ENCODE assay signal across 8 cellular contexts in the genomic region with DNA sequence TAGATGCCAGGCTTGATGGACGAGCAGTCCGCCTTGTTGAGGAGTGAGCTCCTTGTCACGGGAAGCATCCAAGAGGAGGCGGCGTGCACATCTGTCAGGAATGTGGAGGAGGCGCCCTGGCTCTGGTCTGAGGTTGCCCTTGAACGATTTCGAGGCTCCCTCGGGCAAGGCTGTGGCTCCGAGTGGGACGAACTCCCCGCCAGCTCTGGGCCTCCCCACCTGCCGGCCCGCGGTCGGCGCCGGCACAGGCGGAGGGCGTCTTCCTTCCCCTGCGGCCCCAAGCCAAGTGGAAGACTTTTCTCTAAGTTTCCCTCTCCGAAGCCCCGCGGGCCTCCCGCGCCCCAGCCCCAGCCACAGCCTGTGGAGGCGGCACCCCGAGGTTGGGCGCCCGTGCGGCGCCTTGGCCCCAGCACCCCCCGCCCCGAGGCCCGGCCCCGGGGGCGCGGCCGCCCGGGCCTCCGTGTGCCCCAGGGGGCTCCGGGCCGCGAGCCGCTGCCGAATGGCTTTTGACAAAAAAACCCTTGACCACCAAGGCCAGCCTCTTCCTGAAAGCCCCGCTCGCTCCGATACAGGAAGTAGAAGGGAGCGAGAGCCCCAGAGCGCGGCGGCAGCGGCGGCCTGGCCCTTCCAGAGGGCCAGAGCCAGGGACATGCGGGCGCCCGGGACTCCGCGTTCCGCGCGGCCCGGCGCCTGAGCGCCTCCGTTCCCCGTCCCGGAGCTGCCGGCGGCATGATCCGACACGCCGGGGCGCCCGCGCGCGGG. TPM values are rescaled to one million over a fixed set of nuclear protein-coding genes. Genes with fewer than 3 reads are reported as not detected.
DNase-seq lines count a peak whose midpoint lies in the region; ATAC-seq and TF ChIP-seq lines count a peak whose summit lies in the region.

A gene with protein sequence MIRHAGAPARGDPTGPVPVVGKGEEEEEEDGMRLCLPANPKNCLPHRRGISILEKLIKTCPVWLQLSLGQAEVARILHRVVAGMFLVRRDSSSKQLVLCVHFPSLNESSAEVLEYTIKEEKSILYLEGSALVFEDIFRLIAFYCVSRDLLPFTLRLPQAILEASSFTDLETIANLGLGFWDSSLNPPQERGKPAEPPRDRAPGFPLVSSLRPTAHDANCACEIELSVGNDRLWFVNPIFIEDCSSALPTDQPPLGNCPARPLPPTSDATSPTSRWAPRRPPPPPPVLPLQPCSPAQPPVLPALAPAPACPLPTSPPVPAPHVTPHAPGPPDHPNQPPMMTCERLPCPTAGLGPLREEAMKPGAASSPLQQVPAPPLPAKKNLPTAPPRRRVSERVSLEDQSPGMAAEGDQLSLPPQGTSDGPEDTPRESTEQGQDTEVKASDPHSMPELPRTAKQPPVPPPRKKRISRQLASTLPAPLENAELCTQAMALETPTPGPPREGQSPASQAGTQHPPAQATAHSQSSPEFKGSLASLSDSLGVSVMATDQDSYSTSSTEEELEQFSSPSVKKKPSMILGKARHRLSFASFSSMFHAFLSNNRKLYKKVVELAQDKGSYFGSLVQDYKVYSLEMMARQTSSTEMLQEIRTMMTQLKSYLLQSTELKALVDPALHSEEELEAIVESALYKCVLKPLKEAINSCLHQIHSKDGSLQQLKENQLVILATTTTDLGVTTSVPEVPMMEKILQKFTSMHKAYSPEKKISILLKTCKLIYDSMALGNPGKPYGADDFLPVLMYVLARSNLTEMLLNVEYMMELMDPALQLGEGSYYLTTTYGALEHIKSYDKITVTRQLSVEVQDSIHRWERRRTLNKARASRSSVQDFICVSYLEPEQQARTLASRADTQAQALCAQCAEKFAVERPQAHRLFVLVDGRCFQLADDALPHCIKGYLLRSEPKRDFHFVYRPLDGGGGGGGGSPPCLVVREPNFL (plus strand): TSS at position 578 of the 762 bp plus-strand sequence. CDS start 152 bp downstream, at position 730.

- H4K5ac ChIP-seq in H9 (ENCODE audit: insufficient read length, low read depth, low read length) = no peak within 1 kb of the TSS

- H3K27me3 Mint-ChIP-seq in H9 (ENCODE audit: low read depth) = peaks cover 53% of the 10 kb centered on the region
- H3K27me3 Mint-ChIP-seq in activated T-helper 17 cell treated with anti-CD3 and anti-CD28 coated beads, Interleukin-2, amount 50 U/mL, for 72 hours = no peaks in the 10 kb centered on the region

- TF ChIP-seq EP300 in neural cell (conservative IDR thresholded peaks at IDR 0.05; ENCODE audit: poor library complexity, severe bottlenecking) = no peak

- H3K79me1 ChIP-seq in H9 (ENCODE audit: insufficient read depth, low read depth, low read length, poor library complexity, severe bottlenecking) = no peaks in the 10 kb centered on the region

- intact Hi-C loops in aorta (cut with DNase I) = loop anchor here in 1 of 2 donors (5.0 kb wide), 1 partner anchor 74 kb away; no protein-coding TSS in a partner anchor

- no peaks in the 10 kb centered on the region for H3F3A ChIP-seq in neural cell (ENCODE audit: insufficient read depth, low read length, poor library complexity, severe bottlenecking)

- H2BK120ac ChIP-seq in H9 (ENCODE audit: low read depth, low read length, poor library complexity, severe bottlenecking) = no peak within 1 kb of the TSS

- H3K4me1 ChIP-seq in H9 (ENCODE audit: insufficient read depth, low read length) (no peaks in the 10 kb centered on the region), aorta (ENCODE audit: control insufficient read depth in 1 of 2, insufficient read depth in 2 of 2, low read length in 2 of 2) (no peaks in the 10 kb centered on the region)

- H3K27me3 ChIP-seq in H9 (ENCODE audit: insufficient read depth, low read length) = peaks cover 3% of the 10 kb centered on the region; the same call in 1 of the 2 replicates
- peaks cover 36% of the 10 kb centered on the region for H3K27me3 ChIP-seq in neural cell (ENCODE audit: insufficient read depth, low read depth, low read length)
- no peaks in the 10 kb centered on the region for H3K27me3 ChIP-seq in aorta (ENCODE audit: control insufficient read depth in 1 of 2, insufficient read depth in 2 of 2, low read length in 1 of 2)

- no peak within 1 kb of the TSS for H2BK12ac ChIP-seq in H9 (ENCODE audit: insufficient read length, low read depth, low read length)

- no peaks in the 10 kb centered on the region for H3K9me3 ChIP-seq in H9 (ENCODE audit: control insufficient read depth, low read depth, low read length)
- H3K9me3 ChIP-seq in neural cell (ENCODE audit: low read length) = no peaks in the 10 kb centered on the region
- H3K9me3 ChIP-seq in aorta (ENCODE audit: control insufficient read depth, low read length) = no peaks in the 10 kb centered on the region

- H4K91ac ChIP-seq in H9 (ENCODE audit: insufficient read length, low read depth, low read length) = no peak within 1 kb of the TSS

- H3K9me2 ChIP-seq in neural cell (ENCODE audit: insufficient read depth, low read length) = no peaks in the 10 kb centered on the region

- H3K4ac ChIP-seq in H9 (ENCODE audit: low read depth, low read length) = no peak within 1 kb of the TSS

- H3K23me2 ChIP-seq in H9 (ENCODE audit: insufficient read length, low read depth, low read length, poor library complexity, severe bottlenecking) = peaks cover 12% of the 10 kb centered on the region

- TF ChIP-seq RAD21 in neural cell (conservative IDR thresholded peaks at IDR 0.05) = no peak

- peak within 1 kb of the TSS; percentile 36 for H3K14ac ChIP-seq in H9 (ENCODE audit: insufficient read depth, low read length)

- no peak within 1 kb of the TSS for H3K27ac Mint-ChIP-seq in H9
- H3K27ac Mint-ChIP-seq in activated T-helper 17 cell treated with anti-CD3 and anti-CD28 coated beads, Interleukin-2, amount 50 U/mL, for 72 hours = no peak within 1 kb of the TSS

- H3K36me3 Mint-ChIP-seq in H9 (ENCODE audit: insufficient read depth in 1 of 3, low read depth in 3 of 3) = no peaks in the 10 kb centered on the region; a peak in 1 of 7 replicates
- no peaks in the 10 kb centered on the region for H3K36me3 Mint-ChIP-seq in activated T-helper 17 cell treated with anti-CD3 and anti-CD28 coated beads, Interleukin-2, amount 50 U/mL, for 72 hours (ENCODE audit: low read depth)

- H3K9ac ChIP-seq in H9 (ENCODE audit: extremely low read depth, insufficient read length, low read length) (no peak within 1 kb of the TSS), neural cell (ENCODE audit: low read length) (no peak within 1 kb of the TSS)

- no peak within 1 kb of the TSS for H2BK15ac ChIP-seq in H9 (ENCODE audit: low read depth, low read length)

- H3K23ac ChIP-seq in H9 (ENCODE audit: insufficient read length, low read depth, low read length) = no peak within 1 kb of the TSS

- H3K36me3 ChIP-seq in neural cell (ENCODE audit: insufficient read depth, low read length) (no peaks in the 10 kb centered on the region), aorta (ENCODE audit: control insufficient read depth in 1 of 2, insufficient read depth in 2 of 2, low read length in 1 of 2) (no peaks in the 10 kb centered on the region)

- peak; percentile 72 for DNase-seq in H9
- DNase-seq in NCI-H510A (lab: John Stamatoyannopoulos, UW) = peak; percentile 23
- DNase-seq in foreskin fibroblast = peak; percentile 59 to 83
- peak; percentile 81 to 89 for DNase-seq in aorta
- no peak for DNase-seq in NCI-H774 (lab: John Stamatoyannopoulos, UW)

- TF ChIP-seq POLR2A in GM10847 (IDR thresholded peaks at IDR 0.05; ENCODE audit: extremely low read depth, insufficient read length) = peak; percentile 14

- no peak within 1 kb of the TSS for H2AK5ac ChIP-seq in H9 (ENCODE audit: insufficient read length, low read length)

- peak; percentile 81 for ATAC-seq in activated T-helper 17 cell treated with anti-CD3 and anti-CD28 coated beads, Interleukin-2, amount 50 U/mL, for 72 hours (replicated peaks)
- peak; percentile 72 for ATAC-seq in aorta (ENCODE audit: low FRiP score)

- H4K8ac ChIP-seq in H9 (replicated peaks; ENCODE audit: insufficient read length, low read depth, low read length) = no peak within 1 kb of the TSS

- H4K20me1 ChIP-seq in H9 (ENCODE audit: control insufficient read depth, insufficient read depth, insufficient read length) (no peaks in the 10 kb centered on the region), neural cell (ENCODE audit: insufficient read depth) (no peaks in the 10 kb centered on the region)

- no peak within 1 kb of the TSS for H3K18ac ChIP-seq in H9 (ENCODE audit: insufficient read length, low read depth, low read length)

- no peak for TF ChIP-seq CTCF in H9 (conservative IDR thresholded peaks at IDR 0.05)
- TF ChIP-seq CTCF in foreskin fibroblast (IDR thresholded peaks at IDR 0.05; ENCODE audit: low read depth, low read length) = no peak
- no peak for TF ChIP-seq CTCF in neural cell (IDR thresholded peaks at IDR 0.05; ENCODE audit: poor library complexity, severe bottlenecking)

- H3K79me2 ChIP-seq in H9 (ENCODE audit: insufficient read depth, low read length) (no peaks in the 10 kb centered on the region), neural cell (replicated peaks; ENCODE audit: insufficient read depth, low read length) (no peaks in the 10 kb centered on the region)

- H3K4me3 Mint-ChIP-seq in H9 = peak within 1 kb of the TSS; percentile 68 to 76
- peak within 1 kb of the TSS; percentile 48 for H3K4me3 Mint-ChIP-seq in activated T-helper 17 cell treated with anti-CD3 and anti-CD28 coated beads, Interleukin-2, amount 50 U/mL, for 72 hours

- H3K27ac ChIP-seq in H9 (ENCODE audit: insufficient read length, low read depth, low read length) (no peak within 1 kb of the TSS), neural cell (ENCODE audit: low read length) (no peak within 1 kb of the TSS), aorta (ENCODE audit: low read depth in 1 of 2, low read length in 2 of 2) (peak within 1 kb of the TSS; percentile 53 to 80)

- no peak within 1 kb of the TSS for H2BK20ac ChIP-seq in H9 (ENCODE audit: low read depth, low read length, poor library complexity, severe bottlenecking)

- H3K4me3 ChIP-seq in foreskin fibroblast (ENCODE audit: low read depth in 1 of 2, low read length in 2 of 2) (peak within 1 kb of the TSS; percentile 72 to 73), neural cell (ENCODE audit: low read length) (peak within 1 kb of the TSS; percentile 47), aorta (ENCODE audit: low read length in 2 of 2) (peak within 1 kb of the TSS; percentile 70 to 74)

- H3K4me2 ChIP-seq in H9 (ENCODE audit: insufficient read depth, insufficient read length, low read length) (peak within 1 kb of the TSS; percentile 59), neural cell (ENCODE audit: low read length) (no peak within 1 kb of the TSS)

- peaks cover 8 to 11% of the 10 kb centered on the region in 2 experiments for H3K4me1 Mint-ChIP-seq in H9
- peaks cover 6% of the 10 kb centered on the region for H3K4me1 Mint-ChIP-seq in activated T-helper 17 cell treated with anti-CD3 and anti-CD28 coated beads, Interleukin-2, amount 50 U/mL, for 72 hours

- H3K56ac ChIP-seq in H9 (ENCODE audit: insufficient read length, low read depth, low read length) = no peak within 1 kb of the TSS

- H2AFZ ChIP-seq in H9 (ENCODE audit: low read length) = no peak within 1 kb of the TSS
- no peak within 1 kb of the TSS for H2AFZ ChIP-seq in neural cell (ENCODE audit: low read depth, low read length)

- no peak within 1 kb of the TSS for H2BK5ac ChIP-seq in H9 (ENCODE audit: insufficient read length, low read length)

- no CpG with 5 or more reads among the region's 79 CpGs for WGBS in H9 (ENCODE audit: extremely low coverage, insufficient read length, low lambda C conversion rate)
- WGBS in aorta, 2 donors = 4% methylated on average over 50 to 79 of the region's 79 CpGs

- no peak within 1 kb of the TSS for H3T11ph ChIP-seq in H9 (ENCODE audit: low read length)

- no peaks in the 10 kb centered on the region for H3K9me3 Mint-ChIP-seq in H9
- H3K9me3 Mint-ChIP-seq in activated T-helper 17 cell treated with anti-CD3 and anti-CD28 coated beads, Interleukin-2, amount 50 U/mL, for 72 hours = no peaks in the 10 kb centered on the region

RNA-seq across cellular contexts. Expression of the gene that starts here (rescaled TPM):
- 1.5 and 1.6 TPM in 2 replicates for total RNA-seq in H9 (2021)
- 10 to 100 TPM; 14.1 to 24.1 TPM for total RNA-seq in activated T-helper 17 cell treated with anti-CD3 and anti-CD28 coated beads, Interleukin-2, amount 50 U/mL, for 72 hours
- not detected in 2 replicates for polyA plus RNA-seq in neural cell
- not detected in 2 replicates for polyA minus RNA-seq in neural cell
- 10 to 100 TPM; 49.1 to 53.8 TPM for total RNA-seq in aorta
- polyA plus RNA-seq in aorta = 10 to 100 TPM; 10.5 to 11.0 TPM

Comparison
In these comparisons a context has a peak if more than half of its experiments do, and no peak if none do; other contexts are left out.
1. RNA of the gene that starts here (polyA plus RNA-seq): 10.5 to 11.0 TPM in aorta; not detected in neural cell; every median in the first group is over 10 times any median in the second.
2. H3K27ac ChIP-seq: peak in aorta (2 of 2); none in H9 (single experiment) and neural cell (single experiment).
3. Peak in every context shown above with its lines, with median percentiles within 50 percentile points of each other: H3K4me3 ChIP-seq.